1 cellular context compared by ENCODE assay signal in the genomic region with DNA sequence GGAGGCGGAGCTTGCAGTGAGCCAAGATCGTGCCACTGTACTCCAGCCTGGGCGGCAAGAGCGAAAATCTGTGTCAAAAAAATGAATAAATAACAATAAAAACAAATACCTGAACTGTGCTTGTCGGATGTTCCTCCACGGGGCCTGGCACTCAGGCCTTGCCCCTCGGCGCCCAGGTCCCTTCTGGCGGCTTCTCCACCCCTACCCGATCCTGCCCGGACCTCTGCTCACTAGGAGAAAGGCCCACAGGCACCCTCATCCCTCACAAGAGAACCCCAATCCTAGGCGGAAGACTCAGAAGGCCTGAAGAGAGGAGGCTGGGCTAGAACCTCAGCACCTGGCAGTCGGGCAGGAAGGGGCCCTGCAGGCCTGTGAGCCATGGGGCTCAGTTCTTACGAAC.
TF ChIP-seq lines count a peak whose summit lies in the region.

No MANE protein-coding gene starts in this region.

TF ChIP-seq in HEK293, 187 proteins besides CTCF, POLR2A, EP300 and RAD21 (continued from another document):
- TF ChIP-seq, protein P1, sequence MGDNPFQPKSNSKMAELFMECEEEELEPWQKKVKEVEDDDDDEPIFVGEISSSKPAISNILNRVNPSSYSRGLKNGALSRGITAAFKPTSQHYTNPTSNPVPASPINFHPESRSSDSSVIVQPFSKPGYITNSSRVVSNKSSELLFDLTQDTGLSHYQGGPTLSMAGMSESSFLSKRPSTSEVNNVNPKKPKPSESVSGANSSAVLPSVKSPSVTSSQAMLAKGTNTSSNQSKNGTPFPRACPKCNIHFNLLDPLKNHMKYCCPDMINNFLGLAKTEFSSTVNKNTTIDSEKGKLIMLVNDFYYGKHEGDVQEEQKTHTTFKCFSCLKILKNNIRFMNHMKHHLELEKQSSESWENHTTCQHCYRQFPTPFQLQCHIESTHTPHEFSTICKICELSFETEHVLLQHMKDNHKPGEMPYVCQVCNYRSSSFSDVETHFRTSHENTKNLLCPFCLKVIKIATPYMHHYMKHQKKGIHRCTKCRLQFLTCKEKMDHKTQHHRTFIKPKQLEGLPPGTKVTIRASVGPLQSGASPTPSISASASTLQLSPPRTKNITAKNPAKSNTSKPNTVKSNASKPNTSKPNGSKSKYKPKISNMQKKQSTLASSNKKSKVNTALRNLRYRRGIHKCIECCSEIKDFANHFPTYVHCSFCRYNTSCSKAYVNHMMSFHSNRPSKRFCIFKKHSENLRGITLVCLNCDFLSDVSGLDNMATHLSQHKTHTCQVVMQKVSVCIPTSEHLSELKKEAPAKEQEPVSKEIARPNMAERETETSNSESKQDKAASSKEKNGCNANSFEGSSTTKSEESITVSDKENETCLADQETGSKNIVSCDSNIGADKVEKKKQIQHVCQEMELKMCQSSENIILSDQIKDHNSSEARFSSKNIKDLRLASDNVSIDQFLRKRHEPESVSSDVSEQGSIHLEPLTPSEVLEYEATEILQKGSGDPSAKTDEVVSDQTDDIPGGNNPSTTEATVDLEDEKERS (tag by site-specific recombination; IDR thresholded peaks at IDR 0.05) = no peak
- TF ChIP-seq KLF16 (tag by site-specific recombination; IDR thresholded peaks at IDR 0.05) (no peak), ZNF530 (tag by site-specific recombination; IDR thresholded peaks at IDR 0.05; ENCODE audit: low read depth) (no peak), ZNF248 (tag by site-specific recombination; IDR thresholded peaks at IDR 0.05) (no peak), ZNF155 (tag by site-specific recombination; IDR thresholded peaks at IDR 0.05) (no peak), ZNF791 (tag by site-specific recombination; IDR thresholded peaks at IDR 0.05) (no peak), ZNF239 (tag by site-specific recombination; IDR thresholded peaks at IDR 0.05) (no peak), YY2 (tag by site-specific recombination; IDR thresholded peaks at IDR 0.05) (no peak), ZNF433 (tag by site-specific recombination; IDR thresholded peaks at IDR 0.05; ENCODE audit: low read depth) (no peak), ZBTB48 (tag by site-specific recombination; IDR thresholded peaks at IDR 0.05) (no peak), EGR2 (tag by site-specific recombination; IDR thresholded peaks at IDR 0.05; ENCODE audit: low read depth) (no peak), ZNF701 (tag by site-specific recombination; IDR thresholded peaks at IDR 0.05) (no peak), HOXD13 (CRISPR knock-in tag; IDR thresholded peaks at IDR 0.05; ENCODE audit: borderline replicate concordance) (no peak)
- TF ChIP-seq, protein P2, sequence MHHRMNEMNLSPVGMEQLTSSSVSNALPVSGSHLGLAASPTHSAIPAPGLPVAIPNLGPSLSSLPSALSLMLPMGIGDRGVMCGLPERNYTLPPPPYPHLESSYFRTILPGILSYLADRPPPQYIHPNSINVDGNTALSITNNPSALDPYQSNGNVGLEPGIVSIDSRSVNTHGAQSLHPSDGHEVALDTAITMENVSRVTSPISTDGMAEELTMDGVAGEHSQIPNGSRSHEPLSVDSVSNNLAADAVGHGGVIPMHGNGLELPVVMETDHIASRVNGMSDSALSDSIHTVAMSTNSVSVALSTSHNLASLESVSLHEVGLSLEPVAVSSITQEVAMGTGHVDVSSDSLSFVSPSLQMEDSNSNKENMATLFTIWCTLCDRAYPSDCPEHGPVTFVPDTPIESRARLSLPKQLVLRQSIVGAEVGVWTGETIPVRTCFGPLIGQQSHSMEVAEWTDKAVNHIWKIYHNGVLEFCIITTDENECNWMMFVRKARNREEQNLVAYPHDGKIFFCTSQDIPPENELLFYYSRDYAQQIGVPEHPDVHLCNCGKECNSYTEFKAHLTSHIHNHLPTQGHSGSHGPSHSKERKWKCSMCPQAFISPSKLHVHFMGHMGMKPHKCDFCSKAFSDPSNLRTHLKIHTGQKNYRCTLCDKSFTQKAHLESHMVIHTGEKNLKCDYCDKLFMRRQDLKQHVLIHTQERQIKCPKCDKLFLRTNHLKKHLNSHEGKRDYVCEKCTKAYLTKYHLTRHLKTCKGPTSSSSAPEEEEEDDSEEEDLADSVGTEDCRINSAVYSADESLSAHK (tag by site-specific recombination; IDR thresholded peaks at IDR 0.05) = no peak
- TF ChIP-seq, protein P3, sequence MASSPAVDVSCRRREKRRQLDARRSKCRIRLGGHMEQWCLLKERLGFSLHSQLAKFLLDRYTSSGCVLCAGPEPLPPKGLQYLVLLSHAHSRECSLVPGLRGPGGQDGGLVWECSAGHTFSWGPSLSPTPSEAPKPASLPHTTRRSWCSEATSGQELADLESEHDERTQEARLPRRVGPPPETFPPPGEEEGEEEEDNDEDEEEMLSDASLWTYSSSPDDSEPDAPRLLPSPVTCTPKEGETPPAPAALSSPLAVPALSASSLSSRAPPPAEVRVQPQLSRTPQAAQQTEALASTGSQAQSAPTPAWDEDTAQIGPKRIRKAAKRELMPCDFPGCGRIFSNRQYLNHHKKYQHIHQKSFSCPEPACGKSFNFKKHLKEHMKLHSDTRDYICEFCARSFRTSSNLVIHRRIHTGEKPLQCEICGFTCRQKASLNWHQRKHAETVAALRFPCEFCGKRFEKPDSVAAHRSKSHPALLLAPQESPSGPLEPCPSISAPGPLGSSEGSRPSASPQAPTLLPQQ (tag by site-specific recombination; IDR thresholded peaks at IDR 0.05) = no peak
